20 cellular contexts compared by ENCODE assay signal in the genomic region with DNA sequence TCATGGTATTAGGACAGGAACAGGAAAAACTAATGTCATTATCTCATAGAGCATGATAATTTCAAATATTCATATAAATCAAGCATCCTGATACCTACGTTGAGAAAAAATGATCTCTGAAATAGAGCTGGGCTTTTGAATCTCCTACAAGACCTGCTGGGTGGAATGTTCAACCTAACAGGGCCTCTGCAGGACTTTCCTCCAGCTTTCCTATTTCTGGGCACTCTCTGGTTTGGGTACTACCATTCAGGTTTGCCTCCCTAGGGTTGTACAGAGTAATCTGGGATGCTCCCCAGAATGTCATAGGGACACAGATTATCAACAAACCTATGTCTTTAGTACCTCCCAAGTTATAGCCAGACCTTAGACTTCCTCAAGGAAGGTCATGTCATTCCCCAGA.
DNase-seq lines count a peak whose midpoint lies in the region; ATAC-seq and TF ChIP-seq lines count a peak whose summit lies in the region.
"Had no signal": no experiment of that assay in that cellular context is flagged by ENCODE, and none has a peak within 500 bp of the region (broad histone marks: within the 10 kb centered on the region; RNA-seq: fewer than 3 reads in every experiment).

No MANE protein-coding gene starts in this region.

- ATAC-seq in stimulated activated naive CD8-positive, alpha-beta T cell treated with anti-CD3 and anti-CD28 coated beads, Interleukin-15, amount 100 ng/mL, for 72 hours = no peak
- ATAC-seq: effector memory CD8-positive, alpha-beta T cell had no signal

- H3K27me3 Mint-ChIP-seq in CD14-positive monocyte (ENCODE audit: low read depth in 3 of 3) = no peaks in the 10 kb centered on the region
- no peaks in the 10 kb centered on the region for H3K27me3 Mint-ChIP-seq in dendritic cell treated with granulocyte-macrophage colony-stimulating factor and Interleukin-4, amounts not matched to agents 40 ng/mL and 50 ng/mL, for 4 days
- peaks cover 16% of the 10 kb centered on the region for H3K27me3 Mint-ChIP-seq in stimulated activated naive CD8-positive, alpha-beta T cell treated with anti-CD3 and anti-CD28 coated beads, Interleukin-15, amount 100 ng/mL, for 72 hours
- H3K27me3 Mint-ChIP-seq: effector memory CD8-positive, alpha-beta T cell had no signal

- H3K36me3 ChIP-seq in SJCRH30 (peaks cover 88% of the 10 kb centered on the region), trophoblast cell (ENCODE audit: control insufficient read depth in 1 of 2, insufficient read depth in 2 of 2, low read length in 2 of 2) (peaks cover 17 to 32% of the 10 kb centered on the region in 2 experiments)

- no peak for DNase-seq in CD14-positive monocyte (ENCODE audit: low spot score)
- DNase-seq in SJCRH30 = no peak
- no peak for DNase-seq in trophoblast cell
- DNase-seq in GDM1 (lab: John Stamatoyannopoulos, UW) = no peak
- no peak for DNase-seq in stimulated activated naive CD8-positive, alpha-beta T cell treated with anti-CD3 and anti-CD28 coated beads, Interleukin-15, amount 100 ng/mL, for 72 hours
- no peak for DNase-seq in NCI-H2171 treated with DMSO at 0.1 percent for 48 hours (lab: John Stamatoyannopoulos, UW)
- DNase-seq in NK-92 (lab: John Stamatoyannopoulos, UW; ENCODE audit: unreplicated experiment) = no peak
- DNase-seq: activated CD4-positive, CD25-positive, alpha-beta regulatory T cell treated with anti-CD3 and anti-CD28 coated beads, Interleukin-2, amount 50 U/mL, for 72 hours; activated naive CD4-positive, alpha-beta T cell treated with Interleukin-2 at 50 U/mL for 16 hours; activated T-cell treated with anti-CD3 and anti-CD28 coated beads, Interleukin-2, amount 50 U/mL, for 48 hours; cerebellar nuclear complex; effector memory CD8-positive, alpha-beta T cell; naive B cell; NCI-H1092; NCI-H2081; NCI-H446 treated with DMSO at 0.1 percent for 48 hours; stomach had no signal

- peaks cover 19% of the 10 kb centered on the region for H3K4me1 Mint-ChIP-seq in CD14-positive monocyte
- H3K4me1 Mint-ChIP-seq in dendritic cell treated with granulocyte-macrophage colony-stimulating factor and Interleukin-4, amounts not matched to agents 40 ng/mL and 50 ng/mL, for 4 days (ENCODE audit: low read depth) = peaks cover 25% of the 10 kb centered on the region
- H3K4me1 Mint-ChIP-seq in stimulated activated naive CD8-positive, alpha-beta T cell treated with anti-CD3 and anti-CD28 coated beads, Interleukin-15, amount 100 ng/mL, for 72 hours = no peaks in the 10 kb centered on the region
- H3K4me1 Mint-ChIP-seq: memory B cell, naive B cell had no signal

- peak overlapping the region; percentile 55 for H2BK120ac ChIP-seq in trophoblast cell (ENCODE audit: insufficient read depth, low read length, poor library complexity)

- peaks cover 75 to 87% of the 10 kb centered on the region in 2 donors for H3K36me3 Mint-ChIP-seq in CD14-positive monocyte
- H3K36me3 Mint-ChIP-seq in dendritic cell treated with granulocyte-macrophage colony-stimulating factor and Interleukin-4, amounts not matched to agents 40 ng/mL and 50 ng/mL, for 4 days (ENCODE audit: low read depth) = peaks cover 80% of the 10 kb centered on the region
- H3K36me3 Mint-ChIP-seq: memory B cell, naive B cell had no signal

- H3K9me3 Mint-ChIP-seq in CD14-positive monocyte = no peaks in the 10 kb centered on the region
- H3K9me3 Mint-ChIP-seq in dendritic cell treated with granulocyte-macrophage colony-stimulating factor and Interleukin-4, amounts not matched to agents 40 ng/mL and 50 ng/mL, for 4 days = no peaks in the 10 kb centered on the region
- no peaks in the 10 kb centered on the region for H3K9me3 Mint-ChIP-seq in stimulated activated naive CD8-positive, alpha-beta T cell treated with anti-CD3 and anti-CD28 coated beads, Interleukin-15, amount 100 ng/mL, for 72 hours
- H3K9me3 Mint-ChIP-seq: memory B cell, naive B cell had no signal

- no peak overlapping the region for H3K4me3 Mint-ChIP-seq in CD14-positive monocyte
- no peak overlapping the region for H3K4me3 Mint-ChIP-seq in dendritic cell treated with granulocyte-macrophage colony-stimulating factor and Interleukin-4, amounts not matched to agents 40 ng/mL and 50 ng/mL, for 4 days
- no peak overlapping the region for H3K4me3 Mint-ChIP-seq in stimulated activated naive CD8-positive, alpha-beta T cell treated with anti-CD3 and anti-CD28 coated beads, Interleukin-15, amount 100 ng/mL, for 72 hours
- H3K4me3 Mint-ChIP-seq: effector memory CD8-positive, alpha-beta T cell; memory B cell; naive B cell had no signal

- no peak overlapping the region for H3K9ac ChIP-seq in trophoblast cell (ENCODE audit: low read length)
- H3K9ac ChIP-seq: BLaER1 had no signal

- H2BK12ac ChIP-seq in trophoblast cell (ENCODE audit: low read length) = peak overlapping the region; percentile 78

- peak overlapping the region in 5 of 7 donors; percentile 7 to 83 (median 16) for H3K27ac Mint-ChIP-seq in CD14-positive monocyte
- H3K27ac Mint-ChIP-seq in dendritic cell treated with granulocyte-macrophage colony-stimulating factor and Interleukin-4, amounts not matched to agents 40 ng/mL and 50 ng/mL, for 4 days = peak overlapping the region; percentile 62
- peak overlapping the region in 1 of 2 donors; percentile 33 for H3K27ac Mint-ChIP-seq in stimulated activated naive CD8-positive, alpha-beta T cell treated with anti-CD3 and anti-CD28 coated beads, Interleukin-15, amount 100 ng/mL, for 72 hours
- H3K27ac Mint-ChIP-seq: effector memory CD8-positive, alpha-beta T cell; memory B cell; naive B cell had no signal

- H3K23ac ChIP-seq in trophoblast cell (ENCODE audit: low read length) = no peak overlapping the region

- H2AFZ ChIP-seq in trophoblast cell (ENCODE audit: insufficient read depth, low read length, poor library complexity) = no peak overlapping the region

- no peak for TF ChIP-seq CTCF in CD14-positive monocyte (IDR thresholded peaks at IDR 0.05)

- H3K4me1 ChIP-seq in SJCRH30 (peaks cover 34% of the 10 kb centered on the region), trophoblast cell (ENCODE audit: control insufficient read depth in 1 of 2, insufficient read depth in 2 of 2, low read length in 2 of 2) (peaks cover 4 to 15% of the 10 kb centered on the region in 2 experiments)

- H3K79me1 ChIP-seq in trophoblast cell (ENCODE audit: low read length) = peaks cover 4% of the 10 kb centered on the region

- H3K9me3 ChIP-seq in SJCRH30 (replicated peaks) (no peaks in the 10 kb centered on the region), trophoblast cell (ENCODE audit: insufficient read depth, low read depth, low read length) (no peaks in the 10 kb centered on the region)
- H3K9me3 ChIP-seq: BLaER1, stomach had no signal

- H3K18ac ChIP-seq in trophoblast cell (ENCODE audit: low read length) = no peak overlapping the region

- H2BK5ac ChIP-seq in trophoblast cell (ENCODE audit: low read depth, low read length, poor library complexity) = peak overlapping the region; percentile 83

- no CpG with 5 or more reads among the region's 1 CpG for WGBS in trophoblast cell (ENCODE audit: extremely low coverage, insufficient coverage, insufficient read length)

- no peak overlapping the region for H3K4ac ChIP-seq in trophoblast cell (ENCODE audit: low read depth, low read length)

- peak overlapping the region; percentile 70 for H2AK5ac ChIP-seq in trophoblast cell (ENCODE audit: low read length)

- peaks cover 2% of the 10 kb centered on the region for H3K79me2 ChIP-seq in trophoblast cell (ENCODE audit: control insufficient read depth, insufficient read depth, low read length, poor library complexity)

- H4K8ac ChIP-seq in trophoblast cell (ENCODE audit: low read depth, low read length) = no peak overlapping the region

- H4K12ac ChIP-seq in trophoblast cell (ENCODE audit: low read depth, low read length) = no peak overlapping the region

- intact Hi-C loops in CD14-positive monocyte (cut with micrococcal nuclease) = no loop called here
- intact Hi-C loops in dendritic cell treated with granulocyte-macrophage colony-stimulating factor and Interleukin-4, amounts not matched to agents 40 ng/mL and 50 ng/mL, for 4 days (cut with micrococcal nuclease) = no loop called here

- peak overlapping the region; percentile 72 for H3K27ac ChIP-seq in SJCRH30
- H3K27ac ChIP-seq in trophoblast cell (ENCODE audit: low read depth, low read length) = peak overlapping the region; percentile 73
- H3K27ac ChIP-seq: BLaER1, stomach had no signal

- H3K4me3 ChIP-seq in SJCRH30 (no peak overlapping the region), trophoblast cell (ENCODE audit: low read depth, low read length) (no peak overlapping the region)
- H3K4me3 ChIP-seq: BLaER1, stomach had no signal

- no peaks in the 10 kb centered on the region for H3K27me3 ChIP-seq in SJCRH30
- H3K27me3 ChIP-seq in trophoblast cell (ENCODE audit: insufficient read depth, low read length) = no peaks in the 10 kb centered on the region
- H3K27me3 ChIP-seq: BLaER1, stomach had no signal

- H4K91ac ChIP-seq in trophoblast cell (ENCODE audit: low read depth, low read length) = peak overlapping the region; percentile 60

- H3K14ac ChIP-seq in trophoblast cell (ENCODE audit: low read length) = no peak overlapping the region

- no peak overlapping the region for H3K4me2 ChIP-seq in trophoblast cell (ENCODE audit: low read length)
- H3K4me2 ChIP-seq: BLaER1 had no signal
